ENCODE assay signal across 16 cellular contexts in the genomic region with DNA sequence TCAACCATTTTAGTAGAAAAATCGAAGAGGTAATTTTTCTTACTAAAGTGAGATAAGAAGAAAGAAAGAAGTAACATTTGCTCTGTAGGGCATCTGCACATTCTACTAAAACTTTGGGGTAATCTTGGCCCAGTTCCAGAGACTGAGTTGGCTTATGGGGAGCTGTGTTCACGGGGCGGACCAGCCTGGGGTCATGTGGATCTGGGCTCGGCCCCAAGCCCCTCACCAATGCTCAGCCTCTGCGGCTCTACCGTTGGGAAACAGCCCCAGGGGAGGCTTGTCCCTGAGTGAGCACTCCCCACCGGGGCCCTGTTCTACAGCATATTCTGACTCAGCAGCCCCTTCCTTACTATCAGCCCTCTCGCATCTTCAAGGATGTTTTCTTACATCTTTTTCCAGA.
DNase-seq lines count a peak whose midpoint lies in the region; ATAC-seq and TF ChIP-seq lines count a peak whose summit lies in the region.
"Had no signal": no experiment of that assay in that cellular context is flagged by ENCODE, and none has a peak within 500 bp of the region (broad histone marks: within the 10 kb centered on the region; RNA-seq: fewer than 3 reads in every experiment).

No MANE protein-coding gene starts in this region.

- ATAC-seq in activated CD8-positive, alpha-beta memory T cell treated with anti-CD3 and anti-CD28 coated beads, Interleukin-2, amount 10 ng/mL, durations not matched to agents 7 days and 5 days = no peak
- ATAC-seq in right cardiac atrium (no peak), left lobe of liver (no peak), HG02884 (IDR thresholded peaks at IDR 0.05; ENCODE audit: unreplicated experiment) (no peak)
- ATAC-seq: A549 had no signal

- WGBS in right cardiac atrium = 81% methylated on average over 8 of the region's 8 CpGs
- 82 to 88% (median 85%) methylated on average over 8 of the region's 8 CpGs for WGBS in spleen, 5 donors

- CTCF ChIA-PET in activated CD8-positive, alpha-beta memory T cell treated with anti-CD3 and anti-CD28 coated beads, Interleukin-2, amount 10 ng/mL, durations not matched to agents 7 days and 5 days (lab: Charles Lee) = no interaction called here

- no peaks in the 10 kb centered on the region for H3K36me3 Mint-ChIP-seq in activated CD8-positive, alpha-beta memory T cell treated with anti-CD3 and anti-CD28 coated beads, Interleukin-2, amount 10 ng/mL, durations not matched to agents 7 days and 5 days

- H3K36me3 ChIP-seq in right atrium auricular region = no peaks in the 10 kb centered on the region
- no peaks in the 10 kb centered on the region for H3K36me3 ChIP-seq in spleen
- H3K36me3 ChIP-seq: HAP-1 had no signal

- TF ChIP-seq CTCF in right atrium auricular region (IDR thresholded peaks at IDR 0.05) = no peak
- TF ChIP-seq CTCF in spleen (IDR thresholded peaks at IDR 0.05 in 8 of 11, conservative IDR thresholded peaks at IDR 0.05 in 3 of 11) = no peak

- H3K27me3 Mint-ChIP-seq in activated CD8-positive, alpha-beta memory T cell treated with anti-CD3 and anti-CD28 coated beads, Interleukin-2, amount 10 ng/mL, durations not matched to agents 7 days and 5 days = peaks cover 3% of the 10 kb centered on the region
- H3K27me3 Mint-ChIP-seq: CD4-positive, CD25-positive, alpha-beta regulatory T cell had no signal

- H3K27ac ChIP-seq in right atrium auricular region (no peak overlapping the region), right cardiac atrium (ENCODE audit: low read length) (no peak overlapping the region), spleen (no peak overlapping the region)
- H3K27ac ChIP-seq: 22Rv1, A549, GM23248, HL-60 had no signal

- H3K27me3 ChIP-seq in right atrium auricular region = no peaks in the 10 kb centered on the region
- no peaks in the 10 kb centered on the region for H3K27me3 ChIP-seq in right cardiac atrium (ENCODE audit: control insufficient read depth, insufficient read depth)
- no peaks in the 10 kb centered on the region for H3K27me3 ChIP-seq in spleen (replicated peaks in 1 of 7)

- H3K4me3 Mint-ChIP-seq in activated CD8-positive, alpha-beta memory T cell treated with anti-CD3 and anti-CD28 coated beads, Interleukin-2, amount 10 ng/mL, durations not matched to agents 7 days and 5 days = no peak overlapping the region

- peak; percentile 23 for DNase-seq in activated CD8-positive, alpha-beta memory T cell treated with anti-CD3 and anti-CD28 coated beads, Interleukin-2, amount 50 U/mL, for 48 hours
- DNase-seq in activated CD8-positive, alpha-beta memory T cell treated with anti-CD3 and anti-CD28 coated beads, Interleukin-2, amount 10 ng/mL, durations not matched to agents 7 days and 5 days = no peak
- DNase-seq in right atrium auricular region (ENCODE audit: low spot score) = peak; percentile 43
- no peak for DNase-seq in right cardiac atrium
- peak; percentile 19 for DNase-seq in left lobe of liver (ENCODE audit: low spot score)
- DNase-seq in spleen = peak; percentile 47
- DNase-seq in T1000 (lab: John Stamatoyannopoulos, UW) = no peak
- DNase-seq: C1 segment of cervical spinal cord; Caco-2; CD4-positive, CD25-positive, alpha-beta regulatory T cell; GM23248 had no signal

- no peak overlapping the region for H3K27ac Mint-ChIP-seq in activated CD8-positive, alpha-beta memory T cell treated with anti-CD3 and anti-CD28 coated beads, Interleukin-2, amount 10 ng/mL, durations not matched to agents 7 days and 5 days
- H3K27ac Mint-ChIP-seq: CD4-positive, CD25-positive, alpha-beta regulatory T cell had no signal

- H3K9me3 ChIP-seq in right atrium auricular region = no peaks in the 10 kb centered on the region
- H3K9me3 ChIP-seq in right cardiac atrium (ENCODE audit: control insufficient read depth, low read length) = no peaks in the 10 kb centered on the region
- H3K9me3 ChIP-seq in spleen = no peaks in the 10 kb centered on the region
- H3K9me3 ChIP-seq: A549, Caco-2, HAP-1 had no signal

- no peak overlapping the region for H3K4me3 ChIP-seq in right atrium auricular region
- H3K4me3 ChIP-seq in right cardiac atrium (ENCODE audit: low read length) = no peak overlapping the region
- H3K4me3 ChIP-seq in spleen = no peak overlapping the region
- H3K4me3 ChIP-seq: A549, GM23248, HAP-1 had no signal

- peaks cover 6% of the 10 kb centered on the region for H3K9me3 Mint-ChIP-seq in activated CD8-positive, alpha-beta memory T cell treated with anti-CD3 and anti-CD28 coated beads, Interleukin-2, amount 10 ng/mL, durations not matched to agents 7 days and 5 days (ENCODE audit: low read depth)

- no peaks in the 10 kb centered on the region for H3K4me1 Mint-ChIP-seq in activated CD8-positive, alpha-beta memory T cell treated with anti-CD3 and anti-CD28 coated beads, Interleukin-2, amount 10 ng/mL, durations not matched to agents 7 days and 5 days

- H3K4me1 ChIP-seq in right atrium auricular region (no peaks in the 10 kb centered on the region), right cardiac atrium (ENCODE audit: control insufficient read depth, insufficient read depth, low read length) (no peaks in the 10 kb centered on the region), spleen (no peaks in the 10 kb centered on the region)
- H3K4me1 ChIP-seq: A549, Caco-2, HAP-1 had no signal

- TF ChIP-seq POLR2A in spleen (IDR thresholded peaks at IDR 0.05) = no peak

- intact Hi-C loops in right cardiac atrium (cut with DNase I) (no loop called here), spleen (cut with DNase I; ENCODE audit: low total_unique reads) (no loop called here)

Comparison
In these comparisons a context has a peak if more than half of its experiments do, and no peak if none do; other contexts are left out.
1. DNase-seq: peak in activated CD8-positive, alpha-beta memory T cell treated with anti-CD3 and anti-CD28 coated beads, Interleukin-2, amount 50 U/mL, for 48 hours (single experiment), right atrium auricular region (single experiment), left lobe of liver (single experiment) and spleen (single experiment); none in activated CD8-positive, alpha-beta memory T cell treated with anti-CD3 and anti-CD28 coated beads, Interleukin-2, amount 10 ng/mL, durations not matched to agents 7 days and 5 days (single experiment), right cardiac atrium (0 of 3) and T1000 (single experiment).